Comparison of ENCODE assay signal across 1 cellular context in the genomic region with DNA sequence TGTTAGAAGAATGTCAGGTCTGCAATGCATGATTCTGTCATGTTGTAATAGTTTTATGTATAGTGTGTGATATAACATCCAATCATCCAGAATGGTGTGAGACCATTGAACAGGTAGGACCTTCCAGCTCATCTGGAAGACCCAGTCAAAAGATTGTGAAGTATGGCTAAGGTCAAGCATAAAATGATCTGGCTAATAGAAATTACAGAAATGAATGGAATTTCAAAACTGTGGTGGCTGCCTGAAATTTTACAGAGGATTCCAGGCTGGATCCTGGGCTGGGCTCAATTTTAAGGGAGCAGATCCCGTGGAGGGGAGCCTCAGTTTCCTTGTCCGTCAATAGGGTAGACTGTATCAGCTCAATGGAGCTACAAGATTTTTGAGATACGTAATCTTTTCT.
TF ChIP-seq lines count a peak whose summit lies in the region.

No MANE protein-coding gene starts in this region.

TF ChIP-seq in WTC11, 78 proteins besides CTCF, POLR2A, EP300 and RAD21 (continued from another document):
- TF ChIP-seq, protein P1, sequence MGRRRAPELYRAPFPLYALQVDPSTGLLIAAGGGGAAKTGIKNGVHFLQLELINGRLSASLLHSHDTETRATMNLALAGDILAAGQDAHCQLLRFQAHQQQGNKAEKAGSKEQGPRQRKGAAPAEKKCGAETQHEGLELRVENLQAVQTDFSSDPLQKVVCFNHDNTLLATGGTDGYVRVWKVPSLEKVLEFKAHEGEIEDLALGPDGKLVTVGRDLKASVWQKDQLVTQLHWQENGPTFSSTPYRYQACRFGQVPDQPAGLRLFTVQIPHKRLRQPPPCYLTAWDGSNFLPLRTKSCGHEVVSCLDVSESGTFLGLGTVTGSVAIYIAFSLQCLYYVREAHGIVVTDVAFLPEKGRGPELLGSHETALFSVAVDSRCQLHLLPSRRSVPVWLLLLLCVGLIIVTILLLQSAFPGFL (CRISPR knock-in tag; IDR thresholded peaks at IDR 0.05; ENCODE audit: borderline replicate concordance), result no peak
- TF ChIP-seq ZNF121 (CRISPR knock-in tag; IDR thresholded peaks at IDR 0.05) (no peak), HMGA2 (CRISPR knock-in tag; IDR thresholded peaks at IDR 0.05) (no peak)
